ENCODE assay signal across 8 cellular contexts in genomic region chr14:67285876-67286452, GRCh38. TPM values are rescaled to one million over a fixed set of nuclear protein-coding genes. Genes with fewer than 3 reads are reported as not detected.
DNase-seq lines count a peak whose midpoint lies in the region; ATAC-seq, FAIRE-seq and TF ChIP-seq lines count a peak whose summit lies in the region.

No MANE protein-coding gene starts in this region.

- no peaks in the 10 kb centered on the region for H3K27me3 ChIP-seq in colonic mucosa

- peak overlapping the region in 1 of 6 donors; percentile 21 for H3K27ac Mint-ChIP-seq in naive B cell

- intact Hi-C loops in colonic mucosa (cut with DNase I) = loop anchor here (5.0 kb wide), 1 partner anchor 119 kb away; no protein-coding TSS in a partner anchor

- H3K9me3 Mint-ChIP-seq in naive B cell = no peaks in the 10 kb centered on the region

- H3K9me3 ChIP-seq in colonic mucosa = no peaks in the 10 kb centered on the region

- FAIRE-seq in GM18507 (lab: Jason Lieb, UNC) = peak; percentile 60

- DNase-seq in AG09309 (ENCODE audit: low read depth) = peak; percentile 31
- DNase-seq in GM18507 (ENCODE audit: extremely low spot score, insufficient read length, low read depth) = peak; percentile 2
- DNase-seq in NCI-H69 (lab: John Stamatoyannopoulos, UW) = peak; percentile 52
- no peak for DNase-seq in colonic mucosa
- DNase-seq in naive B cell = peak; percentile 10
- no peak for DNase-seq in hypothalamus (lab: John Stamatoyannopoulos, UW)
- DNase-seq in cerebellar nuclear complex (lab: John Stamatoyannopoulos, UW) = no peak

- H3K4me1 Mint-ChIP-seq in naive B cell = no peaks in the 10 kb centered on the region

- no peak for ATAC-seq in naive B cell (ENCODE audit: low read depth in 2 of 2)
- no peak for ATAC-seq in GM18520 (IDR thresholded peaks at IDR 0.05; ENCODE audit: unreplicated experiment)

- H3K4me3 ChIP-seq in AG09309 (ENCODE audit: control insufficient read depth, low read depth, low read length) = no peak overlapping the region
- H3K4me3 ChIP-seq in colonic mucosa = no peak overlapping the region

- H3K9ac ChIP-seq in colonic mucosa (ENCODE audit: low read depth in 2 of 2, low read length in 2 of 2) = no peak overlapping the region

- no peaks in the 10 kb centered on the region for H3K27me3 Mint-ChIP-seq in naive B cell

- TF ChIP-seq CTCF in AG09309 (IDR thresholded peaks at IDR 0.05; ENCODE audit: control insufficient read depth, insufficient read depth, low read depth, low read length, missing control alignments) (no peak), colonic mucosa (IDR thresholded peaks at IDR 0.05) (peak; percentile 47)

- no peak overlapping the region for H3K4me3 Mint-ChIP-seq in naive B cell

- H3K36me3 ChIP-seq in colonic mucosa = no peaks in the 10 kb centered on the region

- no peaks in the 10 kb centered on the region for H3K36me3 Mint-ChIP-seq in naive B cell

- no peaks in the 10 kb centered on the region for H3K4me1 ChIP-seq in colonic mucosa

- H3K27ac ChIP-seq in colonic mucosa = no peak overlapping the region

RNA-seq across cellular contexts. Expression of gene PALS1, which starts 44.7 kb away (rescaled TPM):
- 10 to 100 TPM; 35.5 to 45.2 TPM for total RNA-seq in colonic mucosa
- 1 to 10 TPM; 2.3 to 3.8 (median 2.9) TPM for polyA plus RNA-seq in naive B cell (ENCODE audit: low read depth in 6 of 6)

Comparison
In these comparisons a context has a peak if more than half of its experiments do, and no peak if none do; other contexts are left out.
1. DNase-seq: peak in AG09309 (single experiment), GM18507 (single experiment), NCI-H69 (single experiment) and naive B cell (single experiment); none in colonic mucosa (single experiment), hypothalamus (0 of 51) and cerebellar nuclear complex (0 of 2).